In genomic region chr19:58577581-58578429, GRCh38 we compare ENCODE assay signal across 11 cellular contexts. TPM values are rescaled to one million over a fixed set of nuclear protein-coding genes. Genes with fewer than 3 reads are reported as not detected.
DNase-seq lines count a peak whose midpoint lies in the region; ATAC-seq lines count a peak whose summit lies in the region.
"Had no signal": no experiment of that assay in that cellular context is flagged by ENCODE, and none has a peak within 500 bp of the region (broad histone marks: within the 10 kb centered on the region; RNA-seq: fewer than 3 reads in every experiment).

No MANE protein-coding gene starts in this region.

- ATAC-seq in GM18858 (IDR thresholded peaks at IDR 0.05; ENCODE audit: unreplicated experiment), result no peak
- ATAC-seq: gastrocnemius medialis, SK-N-SH treated with all-trans-retinoic acid at 6 μM for 48 hours had no signal

- intact Hi-C loops in posterior vena cava (cut with DNase I), result no loop called here

- H3K4me3 Mint-ChIP-seq in activated CD4-positive, alpha-beta T cell treated with anti-CD3 and anti-CD28 coated beads, Interleukin-2, amount 10 ng/mL, durations not matched to agents 7 days and 5 days, result no peak overlapping the region
- H3K4me3 Mint-ChIP-seq in activated naive CD8-positive, alpha-beta T cell treated with anti-CD3 and anti-CD28 coated beads for 36 hours, result no peak overlapping the region
- H3K4me3 Mint-ChIP-seq: H9 had no signal

- H3K27ac Mint-ChIP-seq in activated CD4-positive, alpha-beta T cell treated with anti-CD3 and anti-CD28 coated beads, Interleukin-2, amount 10 ng/mL, durations not matched to agents 7 days and 5 days, result peak overlapping the region; percentile 39
- peak overlapping the region; percentile 22 for H3K27ac Mint-ChIP-seq in activated naive CD8-positive, alpha-beta T cell treated with anti-CD3 and anti-CD28 coated beads for 36 hours

- no peaks in the 10 kb centered on the region for H3K27me3 Mint-ChIP-seq in activated CD4-positive, alpha-beta T cell treated with anti-CD3 and anti-CD28 coated beads, Interleukin-2, amount 10 ng/mL, durations not matched to agents 7 days and 5 days
- no peaks in the 10 kb centered on the region for H3K27me3 Mint-ChIP-seq in activated naive CD8-positive, alpha-beta T cell treated with anti-CD3 and anti-CD28 coated beads for 36 hours

- H3K9me3 Mint-ChIP-seq in activated CD4-positive, alpha-beta T cell treated with anti-CD3 and anti-CD28 coated beads, Interleukin-2, amount 10 ng/mL, durations not matched to agents 7 days and 5 days, result no peaks in the 10 kb centered on the region
- no peaks in the 10 kb centered on the region for H3K9me3 Mint-ChIP-seq in activated naive CD8-positive, alpha-beta T cell treated with anti-CD3 and anti-CD28 coated beads for 36 hours
- H3K9me3 Mint-ChIP-seq: H9 had no signal

- peaks cover 8% of the 10 kb centered on the region for H3K36me3 Mint-ChIP-seq in activated CD4-positive, alpha-beta T cell treated with anti-CD3 and anti-CD28 coated beads, Interleukin-2, amount 10 ng/mL, durations not matched to agents 7 days and 5 days (ENCODE audit: low read depth)
- peaks cover 10% of the 10 kb centered on the region for H3K36me3 Mint-ChIP-seq in activated naive CD8-positive, alpha-beta T cell treated with anti-CD3 and anti-CD28 coated beads for 36 hours

- CTCF ChIA-PET in activated CD4-positive, alpha-beta T cell treated with anti-CD3 and anti-CD28 coated beads, Interleukin-2, amount 10 ng/mL, durations not matched to agents 7 days and 5 days (lab: Charles Lee), result interaction anchor here (0.6 to 7.4 kb wide), 3 partner anchors 59 to 812 kb away, joined by 3 to 72 read pairs (median 33); partner anchors contain the start of gene ZBTB45

- peak; percentile 2 for DNase-seq in activated CD4-positive, alpha-beta T cell treated with anti-CD3 and anti-CD28 coated beads, Interleukin-2, amount 10 ng/mL, durations not matched to agents 7 days and 5 days
- DNase-seq in activated CD4-positive, alpha-beta T cell treated with anti-CD3 and anti-CD28 coated beads for 1 hour, result no peak
- DNase-seq in activated naive CD8-positive, alpha-beta T cell treated with anti-CD3 and anti-CD28 coated beads for 36 hours, result no peak
- DNase-seq in posterior vena cava (ENCODE audit: low spot score) (peak; percentile 79), NCI-H1105 treated with DMSO at 0.1 percent for 48 hours (lab: John Stamatoyannopoulos, UW) (no peak)
- DNase-seq: H9, MV-4-11, NCI-H82 had no signal

- POLR2A ChIA-PET in activated CD4-positive, alpha-beta T cell treated with anti-CD3 and anti-CD28 coated beads, Interleukin-2, amount 10 ng/mL, durations not matched to agents 7 days and 5 days (lab: Charles Lee), result no interaction called here

- peaks cover 43% of the 10 kb centered on the region for H3K4me1 Mint-ChIP-seq in activated CD4-positive, alpha-beta T cell treated with anti-CD3 and anti-CD28 coated beads, Interleukin-2, amount 10 ng/mL, durations not matched to agents 7 days and 5 days
- peaks cover 44% of the 10 kb centered on the region for H3K4me1 Mint-ChIP-seq in activated naive CD8-positive, alpha-beta T cell treated with anti-CD3 and anti-CD28 coated beads for 36 hours

RNA-seq across cellular contexts. Expression of gene MZF1, which starts 4.7 kb away (rescaled TPM):
- total RNA-seq in activated CD4-positive, alpha-beta T cell treated with anti-CD3 and anti-CD28 coated beads, Interleukin-2, amount 10 ng/mL, durations not matched to agents 7 days and 5 days, result 10 to 100 TPM; 28.6 to 33.1 TPM
- total RNA-seq in activated naive CD8-positive, alpha-beta T cell treated with anti-CD3 and anti-CD28 coated beads for 36 hours, result 10 to 100 TPM in 1 of 2 experiments, 1 to 10 TPM in 1; 10.0 to 10.2 TPM
- total RNA-seq in posterior vena cava, result 10 to 100 TPM; 10.0 to 14.0 TPM

RNA-seq across cellular contexts. Expression of gene UBE2M, which starts 19.4 kb away (rescaled TPM):
- 10 to 100 TPM; 82.8 to 96.0 TPM for total RNA-seq in activated CD4-positive, alpha-beta T cell treated with anti-CD3 and anti-CD28 coated beads, Interleukin-2, amount 10 ng/mL, durations not matched to agents 7 days and 5 days
- 100 to 1,000 TPM; 154 to 162 TPM for total RNA-seq in activated naive CD8-positive, alpha-beta T cell treated with anti-CD3 and anti-CD28 coated beads for 36 hours
- total RNA-seq in posterior vena cava, result 10 to 100 TPM; 53.3 to 60.0 TPM

RNA-seq across cellular contexts. Expression of gene CHMP2A, which starts 22.9 kb away (rescaled TPM):
- 100 to 1,000 TPM; 128 to 137 TPM for total RNA-seq in activated CD4-positive, alpha-beta T cell treated with anti-CD3 and anti-CD28 coated beads, Interleukin-2, amount 10 ng/mL, durations not matched to agents 7 days and 5 days
- 10 to 100 TPM; 76.9 to 79.2 TPM for total RNA-seq in activated naive CD8-positive, alpha-beta T cell treated with anti-CD3 and anti-CD28 coated beads for 36 hours
- total RNA-seq in posterior vena cava, result 100 to 1,000 TPM in 1 of 2 donors, 10 to 100 TPM in 1; 96.9 to 103 TPM

RNA-seq across cellular contexts. Expression of gene TRIM28, which starts 33.9 kb away (rescaled TPM):
- 100 to 1,000 TPM; 457 to 560 TPM for total RNA-seq in activated CD4-positive, alpha-beta T cell treated with anti-CD3 and anti-CD28 coated beads, Interleukin-2, amount 10 ng/mL, durations not matched to agents 7 days and 5 days
- total RNA-seq in activated naive CD8-positive, alpha-beta T cell treated with anti-CD3 and anti-CD28 coated beads for 36 hours, result 100 to 1,000 TPM; 671 to 701 TPM
- 100 to 1,000 TPM; 159 to 168 TPM for total RNA-seq in posterior vena cava

RNA-seq across cellular contexts. Expression of gene ZBTB45, which starts 58.2 kb away (rescaled TPM):
- 10 to 100 TPM; 17.9 to 19.9 TPM for total RNA-seq in activated CD4-positive, alpha-beta T cell treated with anti-CD3 and anti-CD28 coated beads, Interleukin-2, amount 10 ng/mL, durations not matched to agents 7 days and 5 days
- 10 to 100 TPM; 11.1 to 11.8 TPM for total RNA-seq in activated naive CD8-positive, alpha-beta T cell treated with anti-CD3 and anti-CD28 coated beads for 36 hours
- 10 to 100 TPM; 11.8 to 12.1 TPM for total RNA-seq in posterior vena cava

Comparison
In these comparisons a context has a peak if more than half of its experiments do, and no peak if none do; other contexts are left out.
1. DNase-seq: peak in activated CD4-positive, alpha-beta T cell treated with anti-CD3 and anti-CD28 coated beads, Interleukin-2, amount 10 ng/mL, durations not matched to agents 7 days and 5 days (single experiment) and posterior vena cava (single experiment); none in activated CD4-positive, alpha-beta T cell treated with anti-CD3 and anti-CD28 coated beads for 1 hour (single experiment), activated naive CD8-positive, alpha-beta T cell treated with anti-CD3 and anti-CD28 coated beads for 36 hours (single experiment) and NCI-H1105 treated with DMSO at 0.1 percent for 48 hours (single experiment).